Comparison of ENCODE assay signal across 11 cellular contexts in genomic region chr18:52174220-52174619, GRCh38.
"Had no signal": no experiment of that assay in that cellular context is flagged by ENCODE, and none has a peak within 500 bp of the region (broad histone marks: within the 10 kb centered on the region; RNA-seq: fewer than 3 reads in every experiment).

No MANE protein-coding gene starts in this region.

- ATAC-seq: GM23338, HCT116 had no signal

- DNase-seq: GM23248, GOT3, H7, H9, HCEC 1CT, HFFc6 had no signal

- H3K4me2 ChIP-seq: GM23338 had no signal

- H3K4me1 ChIP-seq: HAP-1 had no signal

- H3K27ac ChIP-seq: GM23248 had no signal

- H3K36me3 ChIP-seq: HAP-1 had no signal

- H3K9ac ChIP-seq: GM23248 had no signal

- H2AFZ ChIP-seq: GM23248, GM23338 had no signal

- FAIRE-seq: H1, H54 had no signal

- H3K4me3 ChIP-seq: GM23248, GM23338, HAP-1 had no signal

- H3K9me3 ChIP-seq: HAP-1 had no signal
